In the genomic region with DNA sequence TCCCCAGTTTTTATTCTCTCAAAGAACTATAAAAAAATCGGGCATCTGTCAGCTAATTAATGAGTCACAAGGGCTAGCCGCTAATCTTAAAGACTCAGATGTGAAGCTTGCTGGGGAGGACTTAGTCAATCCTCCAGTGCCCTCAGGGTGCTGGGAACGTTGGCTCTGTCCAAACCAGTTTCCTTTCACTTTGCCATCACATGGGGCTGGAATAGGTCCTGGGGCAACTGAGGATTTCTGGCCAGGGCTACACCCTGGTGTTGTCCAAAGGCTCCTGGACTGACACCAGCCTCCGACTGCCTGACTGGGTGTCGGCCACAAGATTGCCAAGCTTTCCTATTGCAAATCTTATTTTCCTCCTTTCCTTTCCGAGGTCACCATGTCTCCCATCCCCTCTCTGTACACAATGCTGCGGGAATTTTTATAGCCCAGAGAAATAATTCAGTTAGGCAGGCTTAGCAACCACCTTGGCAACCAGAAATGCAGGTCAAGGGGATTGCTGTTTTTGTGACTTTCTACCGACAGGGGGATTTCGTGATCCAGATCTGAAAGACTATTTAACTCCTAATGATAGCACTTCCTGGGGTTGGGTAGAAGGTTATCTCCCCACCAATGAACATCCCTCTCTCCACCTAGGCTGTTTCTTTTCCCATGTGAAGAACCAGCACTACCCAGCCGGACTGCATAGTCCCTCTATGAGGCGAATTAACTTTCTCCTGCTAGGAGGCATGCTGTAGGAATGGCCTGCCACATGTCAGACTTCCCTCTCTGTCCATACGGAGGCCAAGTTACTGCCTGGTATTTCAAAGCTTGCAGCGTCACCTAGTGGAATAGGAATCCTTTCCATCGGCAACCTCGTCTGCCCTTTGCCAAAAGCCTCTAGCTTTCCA, we compare ENCODE assay signal across 7 cellular contexts. TPM values are rescaled to one million over a fixed set of nuclear protein-coding genes. Genes with fewer than 3 reads are reported as not detected.
DNase-seq lines count a peak whose midpoint lies in the region; ATAC-seq, FAIRE-seq and TF ChIP-seq lines count a peak whose summit lies in the region.

No MANE protein-coding gene starts in this region.

- BruUV-seq in IMR-90 (replicated peaks; lab: Mats Ljungman, UMichigan), result no TSS peak

- ATAC-seq in IMR-90 (ENCODE audit: low read depth) (peak; percentile 54), HG03025 (IDR thresholded peaks at IDR 0.05; ENCODE audit: low FRiP score, unreplicated experiment) (no peak)

- H2AK9ac ChIP-seq in IMR-90 (replicated peaks; ENCODE audit: low read depth, low read length, poor library complexity), result peak overlapping the region; percentile 91

- in situ Hi-C loops in IMR-90 (cut with MboI; ENCODE audit: low sequenced_read_pairs), result loop anchor here (25.0 kb wide), 2 partner anchors 333 to 467 kb away; a partner anchor contains a TSS

- intact Hi-C loops in IMR-90 (cut with micrococcal nuclease), result loop anchor here (1.0 kb wide), 1 partner anchor 162 kb away; no protein-coding TSS in a partner anchor
- intact Hi-C loops in uterus (cut with DNase I; ENCODE audit: low total_unique reads), result no loop called here

- H3K27ac ChIP-seq in IMR-90 (ENCODE audit: insufficient read depth, low read length) (0 out of 2 replicates have a peak overlapping the region, but pooled peaks have one; percentile 15), keratinocyte (ENCODE audit: control insufficient read depth, insufficient read depth, low read length) (peak overlapping the region; percentile 87), uterus (peak overlapping the region; percentile 79 to 88)

- peak overlapping the region; percentile 83; the same call in 1 of the 2 replicates for H3K14ac ChIP-seq in IMR-90 (replicated peaks; ENCODE audit: low read depth, low read length)

- peaks cover 4% of the 10 kb centered on the region for H3K9me3 ChIP-seq in IMR-90 (ENCODE audit: control insufficient read depth, insufficient read depth, low read length)
- no peaks in the 10 kb centered on the region for H3K9me3 ChIP-seq in keratinocyte (ENCODE audit: control insufficient read depth, low read depth, low read length)
- H3K9me3 ChIP-seq in uterus, result no peaks in the 10 kb centered on the region

- peak overlapping the region; percentile 88 for H2BK120ac ChIP-seq in IMR-90 (ENCODE audit: low read depth, low read length)

- no peaks in the 10 kb centered on the region for H4K20me1 ChIP-seq in IMR-90 (ENCODE audit: insufficient read depth, low read length)
- no peaks in the 10 kb centered on the region for H4K20me1 ChIP-seq in keratinocyte (ENCODE audit: control insufficient read depth, extremely low read depth, insufficient read depth, low read length)

- POLR2A ChIA-PET in IMR-90 (lab: Charles Lee; ENCODE audit: unreplicated experiment), result no interaction called here

- peak overlapping the region; percentile 62 for H4K91ac ChIP-seq in IMR-90 (ENCODE audit: insufficient read depth, low read depth, low read length)

- dilution Hi-C loops in IMR-90 (cut with HindIII; ENCODE audit: low sequenced_read_pairs, unreplicated experiment), result no loop called here
- dilution Hi-C loops in keratinocyte (cut with MboI; ENCODE audit: extremely low pct_ligation_motif_present, low sequenced_read_pairs), result no loop called here

- peaks cover 14% of the 10 kb centered on the region for H3K4me1 ChIP-seq in IMR-90 (ENCODE audit: control insufficient read depth, insufficient read depth, low read length)
- H3K4me1 ChIP-seq in keratinocyte (ENCODE audit: control insufficient read depth, extremely low read depth, insufficient read depth, low read length), result peaks cover 27% of the 10 kb centered on the region
- no peaks in the 10 kb centered on the region for H3K4me1 ChIP-seq in uterus

- TF ChIP-seq POLR2A in IMR-90 (IDR thresholded peaks at IDR 0.05; ENCODE audit: low read depth, low read length), result no peak
- no peak for TF ChIP-seq POLR2A in uterus (IDR thresholded peaks at IDR 0.05)

- CTCF ChIA-PET in IMR-90 (lab: Yijun Ruan, JAX), result interaction anchor here (0.6 to 1.7 kb wide), 7 partner anchors 8 to 735 kb away, joined by 3 to 6 read pairs (median 4); no protein-coding TSS in a partner anchor

- no peaks in the 10 kb centered on the region for H3K79me2 ChIP-seq in keratinocyte (ENCODE audit: control insufficient read depth, insufficient read depth, low read length)

- peak overlapping the region in 1 of 2 experiments; percentile 61; a peak in 1 of 4 replicates for H4K8ac ChIP-seq in IMR-90 (ENCODE audit: low read depth in 2 of 2, low read length in 2 of 2)

- WGBS in IMR-90 (ENCODE audit: extremely low coverage in 2 of 2, insufficient read length in 1 of 2), 2 experiments, result 67% methylated on average over 3 of the region's 15 CpGs; no CpG with 5 or more reads in 1 of the 2 experiments

- H3K9me1 ChIP-seq in IMR-90 (ENCODE audit: insufficient read depth, low read length) (peaks cover 16% of the 10 kb centered on the region), keratinocyte (ENCODE audit: control insufficient read depth, extremely low read depth, insufficient read depth, low read length) (no peaks in the 10 kb centered on the region)

- H2AFZ ChIP-seq in IMR-90 (replicated peaks; ENCODE audit: low read length, poor library complexity) (peak overlapping the region; percentile 88), keratinocyte (ENCODE audit: control insufficient read depth, low read length) (peak overlapping the region; percentile 85)

- H3K4me2 ChIP-seq in IMR-90 (ENCODE audit: low read depth, low read length), result peak overlapping the region; percentile 87
- peak overlapping the region; percentile 91 for H3K4me2 ChIP-seq in keratinocyte (ENCODE audit: control insufficient read depth, extremely low read depth, insufficient read depth, low read depth, low read length)

- H3K9ac ChIP-seq in IMR-90 (ENCODE audit: low read depth, low read length) (no peak overlapping the region), keratinocyte (ENCODE audit: control insufficient read depth, extremely low read depth, insufficient read depth, low read length) (peak overlapping the region; percentile 70)

- FAIRE-seq in keratinocyte (lab: Jason Lieb, UNC), result peak; percentile 94

- H3K4me3 ChIP-seq in IMR-90 (ENCODE audit: insufficient read depth, low read depth, low read length), result peak overlapping the region; percentile 35; the same call in 1 of the 2 replicates
- H3K4me3 ChIP-seq in keratinocyte (ENCODE audit: control insufficient read depth in 2 of 3, extremely low read depth in 1 of 3, insufficient read depth in 2 of 3, low read depth in 1 of 3, low read length in 3 of 3), result peak overlapping the region; percentile 28 to 71 (median 67)
- H3K4me3 ChIP-seq in uterus, result peak overlapping the region; percentile 29 to 32

- peak overlapping the region; percentile 75 for H2BK5ac ChIP-seq in IMR-90 (ENCODE audit: low read depth, low read length, poor library complexity, severe bottlenecking)

- no peak overlapping the region for H3K18ac ChIP-seq in IMR-90 (ENCODE audit: low read depth, low read length)

- H3K56ac ChIP-seq in IMR-90 (ENCODE audit: extremely low read depth, insufficient read depth, low read length), result peak overlapping the region; percentile 16; the same call in 1 of the 2 replicates

- H2BK15ac ChIP-seq in IMR-90 (ENCODE audit: low read depth, low read length), result peak overlapping the region; percentile 79; the same call in 2 of the 3 replicates

- H2BK20ac ChIP-seq in IMR-90 (ENCODE audit: low read depth, low read length), result peak overlapping the region; percentile 73; the same call in 1 of the 2 replicates

- H4K5ac ChIP-seq in IMR-90 (ENCODE audit: low read depth, low read length), result no peak overlapping the region

- H3K23ac ChIP-seq in IMR-90 (ENCODE audit: low read depth, low read length), result peak overlapping the region; percentile 74; the same call in 1 of the 2 replicates

- DNase-seq in IMR-90 (peak; percentile 81), astrocyte of the hippocampus (ENCODE audit: low read depth, low spot score) (peak; percentile 77), keratinocyte (ENCODE audit: low read depth, low spot score) (peak; percentile 72), uterus (peak; percentile 53 to 77), mesenteric fat pad (ENCODE audit: low spot score) (no peak)
- no peak for DNase-seq in stimulated activated CD4-positive, alpha-beta T cell treated with anti-CD3 and anti-CD28 coated beads, Interleukin-4, amount 100 ng/mL, for 4 hours

- H2AK5ac ChIP-seq in IMR-90 (ENCODE audit: low read depth, low read length), result peak overlapping the region; percentile 69

- no peaks in the 10 kb centered on the region for H3K27me3 ChIP-seq in IMR-90 (ENCODE audit: control insufficient read depth, insufficient read depth, low read length)
- H3K27me3 ChIP-seq in keratinocyte (ENCODE audit: control insufficient read depth, extremely low read depth, insufficient read depth, low read length), result no peaks in the 10 kb centered on the region
- H3K27me3 ChIP-seq in uterus, result no peaks in the 10 kb centered on the region

- TF ChIP-seq CTCF in IMR-90 (conservative IDR thresholded peaks at IDR 0.05; ENCODE audit: low read depth, low read length) (peak; percentile 82), keratinocyte (optimal IDR thresholded peaks at IDR 0.05 in 1 of 3, IDR thresholded peaks at IDR 0.05 in 1 of 3, conservative IDR thresholded peaks at IDR 0.05 in 1 of 3; ENCODE audit: extremely low read depth in 1 of 3, insufficient read depth in 2 of 3, low read length in 3 of 3) (peak; percentile 86 to 93 (median 86)), uterus (IDR thresholded peaks at IDR 0.05) (peak; percentile 75 to 87 (median 77))

- H3K79me1 ChIP-seq in IMR-90 (ENCODE audit: low read depth in 1 of 2, low read length in 2 of 2), result no peaks in the 10 kb centered on the region

- peak; percentile 86 for TF ChIP-seq RAD21 in IMR-90 (IDR thresholded peaks at IDR 0.05; ENCODE audit: low read length)

- H3K36me3 ChIP-seq in IMR-90 (ENCODE audit: control insufficient read depth, insufficient read depth, low read length), result no peaks in the 10 kb centered on the region
- no peaks in the 10 kb centered on the region for H3K36me3 ChIP-seq in keratinocyte (ENCODE audit: control insufficient read depth in 2 of 2, extremely low read depth in 1 of 2, insufficient read depth in 2 of 2, low read length in 2 of 2)
- no peaks in the 10 kb centered on the region for H3K36me3 ChIP-seq in uterus

- peak overlapping the region; percentile 82 for H3K4ac ChIP-seq in IMR-90 (ENCODE audit: low read depth, low read length)

RNA-seq across cellular contexts. Expression of a gene that starts 29.9 kb away (rescaled TPM):
- total RNA-seq in IMR-90 (2012; rRNA removed) (5.9 and 8.1 TPM in 2 replicates), uterus (10 to 100 TPM in 3 of 4 donors, 1 to 10 TPM in 1; 3.1 to 40.0 (median 17.4) TPM), mesenteric fat pad (16.8 TPM)
- polyA plus RNA-seq in IMR-90 (2012; rRNA removed) (9.8 and 12.4 TPM in 2 replicates), keratinocyte (11.7 to 16.7 TPM (median 13.7 TPM) in 3 replicates)
- polyA plus RNA-seq in IMR-90 (2012; cell fraction: cytosol; rRNA removed), result 2.6 and 3.8 TPM in 2 replicates
- 1.3 and 6.1 TPM in 2 replicates for polyA plus RNA-seq in IMR-90 (2012; cell fraction: nucleus; rRNA removed; ENCODE audit: low replicate concordance)
- 16.5 TPM for polyA plus RNA-seq in keratinocyte (2011; ENCODE audit: low read depth)
- polyA plus RNA-seq in keratinocyte (2011; cell fraction: cytosol; rRNA removed), result 10.2 and 18.4 TPM in 2 replicates
- 10.2 and 12.7 TPM in 2 replicates for polyA plus RNA-seq in keratinocyte (2011; cell fraction: nucleus; rRNA removed)
- 9.2 and 11.3 TPM in 2 replicates for polyA plus RNA-seq in keratinocyte (2012; ENCODE audit: low replicate concordance)
- polyA minus RNA-seq in keratinocyte, result 1.7 to 11.8 TPM (median 7.5 TPM) in 3 replicates
- polyA minus RNA-seq in keratinocyte (2011; cell fraction: cytosol; rRNA and poly(A)+ RNA removed), result 13.6 TPM
- polyA minus RNA-seq in keratinocyte (2011; cell fraction: nucleus; rRNA and poly(A)+ RNA removed), result 5.4 and 8.7 TPM in 2 replicates

Comparison
In these comparisons a context has a peak if more than half of its experiments do, and no peak if none do; other contexts are left out.
1. DNase-seq: peak in IMR-90 (single experiment), astrocyte of the hippocampus (single experiment), keratinocyte (single experiment) and uterus (2 of 2); none in stimulated activated CD4-positive, alpha-beta T cell treated with anti-CD3 and anti-CD28 coated beads, Interleukin-4, amount 100 ng/mL, for 4 hours (0 of 2) and mesenteric fat pad (single experiment).
2. H3K27ac ChIP-seq: peak in every context shown above with its lines; median percentile 87 in keratinocyte; 84 in uterus; 15 in IMR-90.
3. Peak in every context shown above with its lines, with median percentiles within 50 percentile points of each other: H3K4me3 ChIP-seq and CTCF ChIP-seq.